In genomic region chr11:119330237-119330636, GRCh38 we compare ENCODE assay signal across 2 cellular contexts.
A peak's percentile ranks its signal among the peaks of the same experiment; 100 is the strongest.
TF ChIP-seq lines count a peak whose summit lies in the region.

No MANE protein-coding gene starts in this region.

TF ChIP-seq in GM23338, 12 proteins besides CTCF, POLR2A, EP300 and RAD21 (continued from another document):
- TF ChIP-seq, protein P1, sequence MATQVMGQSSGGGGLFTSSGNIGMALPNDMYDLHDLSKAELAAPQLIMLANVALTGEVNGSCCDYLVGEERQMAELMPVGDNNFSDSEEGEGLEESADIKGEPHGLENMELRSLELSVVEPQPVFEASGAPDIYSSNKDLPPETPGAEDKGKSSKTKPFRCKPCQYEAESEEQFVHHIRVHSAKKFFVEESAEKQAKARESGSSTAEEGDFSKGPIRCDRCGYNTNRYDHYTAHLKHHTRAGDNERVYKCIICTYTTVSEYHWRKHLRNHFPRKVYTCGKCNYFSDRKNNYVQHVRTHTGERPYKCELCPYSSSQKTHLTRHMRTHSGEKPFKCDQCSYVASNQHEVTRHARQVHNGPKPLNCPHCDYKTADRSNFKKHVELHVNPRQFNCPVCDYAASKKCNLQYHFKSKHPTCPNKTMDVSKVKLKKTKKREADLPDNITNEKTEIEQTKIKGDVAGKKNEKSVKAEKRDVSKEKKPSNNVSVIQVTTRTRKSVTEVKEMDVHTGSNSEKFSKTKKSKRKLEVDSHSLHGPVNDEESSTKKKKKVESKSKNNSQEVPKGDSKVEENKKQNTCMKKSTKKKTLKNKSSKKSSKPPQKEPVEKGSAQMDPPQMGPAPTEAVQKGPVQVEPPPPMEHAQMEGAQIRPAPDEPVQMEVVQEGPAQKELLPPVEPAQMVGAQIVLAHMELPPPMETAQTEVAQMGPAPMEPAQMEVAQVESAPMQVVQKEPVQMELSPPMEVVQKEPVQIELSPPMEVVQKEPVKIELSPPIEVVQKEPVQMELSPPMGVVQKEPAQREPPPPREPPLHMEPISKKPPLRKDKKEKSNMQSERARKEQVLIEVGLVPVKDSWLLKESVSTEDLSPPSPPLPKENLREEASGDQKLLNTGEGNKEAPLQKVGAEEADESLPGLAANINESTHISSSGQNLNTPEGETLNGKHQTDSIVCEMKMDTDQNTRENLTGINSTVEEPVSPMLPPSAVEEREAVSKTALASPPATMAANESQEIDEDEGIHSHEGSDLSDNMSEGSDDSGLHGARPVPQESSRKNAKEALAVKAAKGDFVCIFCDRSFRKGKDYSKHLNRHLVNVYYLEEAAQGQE (IDR thresholded peaks at IDR 0.05; ENCODE audit: unreplicated experiment): no peak
- TF ChIP-seq JUNB (IDR thresholded peaks at IDR 0.05; ENCODE audit: unreplicated experiment): no peak

TF ChIP-seq in K562, 482 proteins besides CTCF, POLR2A, EP300 and RAD21 (continued from another document):
- TF ChIP-seq, protein P2, sequence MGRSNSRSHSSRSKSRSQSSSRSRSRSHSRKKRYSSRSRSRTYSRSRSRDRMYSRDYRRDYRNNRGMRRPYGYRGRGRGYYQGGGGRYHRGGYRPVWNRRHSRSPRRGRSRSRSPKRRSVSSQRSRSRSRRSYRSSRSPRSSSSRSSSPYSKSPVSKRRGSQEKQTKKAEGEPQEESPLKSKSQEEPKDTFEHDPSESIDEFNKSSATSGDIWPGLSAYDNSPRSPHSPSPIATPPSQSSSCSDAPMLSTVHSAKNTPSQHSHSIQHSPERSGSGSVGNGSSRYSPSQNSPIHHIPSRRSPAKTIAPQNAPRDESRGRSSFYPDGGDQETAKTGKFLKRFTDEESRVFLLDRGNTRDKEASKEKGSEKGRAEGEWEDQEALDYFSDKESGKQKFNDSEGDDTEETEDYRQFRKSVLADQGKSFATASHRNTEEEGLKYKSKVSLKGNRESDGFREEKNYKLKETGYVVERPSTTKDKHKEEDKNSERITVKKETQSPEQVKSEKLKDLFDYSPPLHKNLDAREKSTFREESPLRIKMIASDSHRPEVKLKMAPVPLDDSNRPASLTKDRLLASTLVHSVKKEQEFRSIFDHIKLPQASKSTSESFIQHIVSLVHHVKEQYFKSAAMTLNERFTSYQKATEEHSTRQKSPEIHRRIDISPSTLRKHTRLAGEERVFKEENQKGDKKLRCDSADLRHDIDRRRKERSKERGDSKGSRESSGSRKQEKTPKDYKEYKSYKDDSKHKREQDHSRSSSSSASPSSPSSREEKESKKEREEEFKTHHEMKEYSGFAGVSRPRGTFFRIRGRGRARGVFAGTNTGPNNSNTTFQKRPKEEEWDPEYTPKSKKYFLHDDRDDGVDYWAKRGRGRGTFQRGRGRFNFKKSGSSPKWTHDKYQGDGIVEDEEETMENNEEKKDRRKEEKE (IDR thresholded peaks at IDR 0.05; ENCODE audit: borderline replicate concordance in 1 of 2, control insufficient read depth in 1 of 2, low read depth in 2 of 2, low read length in 1 of 2): no peak
- TF ChIP-seq ERF (CRISPR knock-in tag; IDR thresholded peaks at IDR 0.05) (no peak), HNRNPUL1 (IDR thresholded peaks at IDR 0.05; ENCODE audit: low read length) (no peak), NCOA4 (IDR thresholded peaks at IDR 0.05; ENCODE audit: partially characterized antibody) (no peak), MCM3 (IDR thresholded peaks at IDR 0.05) (0 out of 2 replicates have a peak, but pooled peaks have one; percentile 25), RBM39 (optimal IDR thresholded peaks at IDR 0.05; ENCODE audit: low read depth, low read length) (no peak), U2AF2 (optimal IDR thresholded peaks at IDR 0.05; ENCODE audit: low read depth, low read length) (no peak), KHSRP (IDR thresholded peaks at IDR 0.05) (no peak), SPI1 (IDR thresholded peaks at IDR 0.05; ENCODE audit: borderline replicate concordance, low read depth, low read length) (no peak), C11orf30 (IDR thresholded peaks at IDR 0.05; ENCODE audit: low read depth) (no peak), ZNF512 (tag; IDR thresholded peaks at IDR 0.05) (peak; percentile 92), ZNF717 (CRISPR knock-in tag; IDR thresholded peaks at IDR 0.05) (no peak), FOXK2 (conservative IDR thresholded peaks at IDR 0.05 in 1 of 2, IDR thresholded peaks at IDR 0.05 in 1 of 2; ENCODE audit: low read depth in 2 of 2) (no peak), NR2C1 (IDR thresholded peaks at IDR 0.05) (no peak), NR2C1 (tag; IDR thresholded peaks at IDR 0.05) (no peak), ETS1 (conservative IDR thresholded peaks at IDR 0.05; ENCODE audit: control insufficient read depth, low read depth, low read length) (no peak), HDAC6 (IDR thresholded peaks at IDR 0.05; ENCODE audit: low read depth, low read length) (no peak), MEF2A (IDR thresholded peaks at IDR 0.05; ENCODE audit: control insufficient read depth, low read depth, low read length) (no peak), HSF4 (CRISPR knock-in tag; IDR thresholded peaks at IDR 0.05; ENCODE audit: borderline replicate concordance) (no peak), MTA1 (IDR thresholded peaks at IDR 0.05; ENCODE audit: borderline replicate concordance) (peak; percentile 15; the same call in 1 of the 2 replicates), ARHGAP35 (IDR thresholded peaks at IDR 0.05; ENCODE audit: partially characterized antibody) (no peak), ZNF561 (CRISPR knock-in tag; conservative IDR thresholded peaks at IDR 0.05) (no peak)
- TF ChIP-seq, protein P3, sequence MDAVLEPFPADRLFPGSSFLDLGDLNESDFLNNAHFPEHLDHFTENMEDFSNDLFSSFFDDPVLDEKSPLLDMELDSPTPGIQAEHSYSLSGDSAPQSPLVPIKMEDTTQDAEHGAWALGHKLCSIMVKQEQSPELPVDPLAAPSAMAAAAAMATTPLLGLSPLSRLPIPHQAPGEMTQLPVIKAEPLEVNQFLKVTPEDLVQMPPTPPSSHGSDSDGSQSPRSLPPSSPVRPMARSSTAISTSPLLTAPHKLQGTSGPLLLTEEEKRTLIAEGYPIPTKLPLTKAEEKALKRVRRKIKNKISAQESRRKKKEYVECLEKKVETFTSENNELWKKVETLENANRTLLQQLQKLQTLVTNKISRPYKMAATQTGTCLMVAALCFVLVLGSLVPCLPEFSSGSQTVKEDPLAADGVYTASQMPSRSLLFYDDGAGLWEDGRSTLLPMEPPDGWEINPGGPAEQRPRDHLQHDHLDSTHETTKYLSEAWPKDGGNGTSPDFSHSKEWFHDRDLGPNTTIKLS (IDR thresholded peaks at IDR 0.05; ENCODE audit: borderline replicate concordance, low read depth): no peak
- TF ChIP-seq, protein P4, sequence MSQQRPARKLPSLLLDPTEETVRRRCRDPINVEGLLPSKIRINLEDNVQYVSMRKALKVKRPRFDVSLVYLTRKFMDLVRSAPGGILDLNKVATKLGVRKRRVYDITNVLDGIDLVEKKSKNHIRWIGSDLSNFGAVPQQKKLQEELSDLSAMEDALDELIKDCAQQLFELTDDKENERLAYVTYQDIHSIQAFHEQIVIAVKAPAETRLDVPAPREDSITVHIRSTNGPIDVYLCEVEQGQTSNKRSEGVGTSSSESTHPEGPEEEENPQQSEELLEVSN (IDR thresholded peaks at IDR 0.05; ENCODE audit: borderline replicate concordance in 1 of 2, extremely low read depth in 1 of 2, insufficient read depth in 1 of 2, insufficient read length in 1 of 2, low read depth in 1 of 2, low read length in 1 of 2, poor library complexity in 1 of 2, severe bottlenecking in 1 of 2): no peak
